ENCODE assay signal across 8 cellular contexts in the genomic region with DNA sequence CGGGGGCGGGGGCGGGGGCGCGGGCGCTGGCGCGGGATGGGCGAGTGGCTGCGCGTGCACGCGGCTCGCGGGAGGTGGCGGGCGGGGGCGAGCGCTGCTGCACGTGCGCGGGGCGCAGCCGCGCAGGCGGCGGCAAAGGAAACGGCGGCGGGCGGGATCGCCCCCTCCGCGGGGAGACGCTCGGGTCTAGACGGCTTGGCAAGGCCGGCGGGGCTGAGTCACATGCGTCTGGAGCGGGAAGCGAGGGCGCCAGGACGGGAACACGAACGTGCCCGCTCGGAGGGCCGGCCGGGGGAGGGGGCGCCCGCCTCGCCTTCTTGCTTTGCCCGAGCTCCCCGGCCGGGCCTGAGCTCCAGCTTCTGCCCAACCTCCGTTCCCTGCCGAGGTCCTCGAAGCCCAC. TPM values are rescaled to one million over a fixed set of nuclear protein-coding genes. Genes with fewer than 3 reads are reported as not detected.
DNase-seq lines count a peak whose midpoint lies in the region; ATAC-seq and TF ChIP-seq lines count a peak whose summit lies in the region.

No MANE protein-coding gene starts in this region.

- H3K4me3 ChIP-seq in mucosa of descending colon (no peak overlapping the region), suprapubic skin (peak overlapping the region; percentile 40)

- H3K27ac ChIP-seq in CD4-positive, alpha-beta T cell (ENCODE audit: low read depth, low read length): peak overlapping the region; percentile 41
- no peak overlapping the region for H3K27ac ChIP-seq in caudate nucleus (ENCODE audit: low read depth, low read length)
- H3K27ac ChIP-seq in suprapubic skin: no peak overlapping the region

- peak; percentile 16 to 67 (median 40) for DNase-seq in CD4-positive, alpha-beta T cell
- peak; percentile 6 for DNase-seq in T-helper 2 cell treated with Interferon-gamma antibody and Interleukin-4, amounts not matched to agents 5 μg/mL and 100 μg/mL, for 36 hours (ENCODE audit: low spot score)
- peak in 31 of 61 donors; percentile 1 to 67 (median 26) for DNase-seq in caudate nucleus (lab: John Stamatoyannopoulos, UW)
- DNase-seq in mucosa of descending colon: peak; percentile 36 to 69 (median 43)
- no peak for DNase-seq in suprapubic skin (ENCODE audit: low spot score in 2 of 2)
- no peak for DNase-seq in RKO (ENCODE audit: low spot score)
- DNase-seq in inferior parietal cortex (ENCODE audit: extremely low spot score): no peak

- POLR2A ChIA-PET in CD4-positive, alpha-beta T cell (lab: Charles Lee): no interaction called here

- no peaks in the 10 kb centered on the region for H3K9me3 Mint-ChIP-seq in CD4-positive, alpha-beta T cell
- H3K9me3 Mint-ChIP-seq in T-helper 2 cell treated with Interferon-gamma antibody and Interleukin-4, amounts not matched to agents 5 μg/mL and 100 μg/mL, for 36 hours: no peaks in the 10 kb centered on the region

- no peaks in the 10 kb centered on the region for H3K36me3 Mint-ChIP-seq in CD4-positive, alpha-beta T cell (ENCODE audit: low read depth)
- H3K36me3 Mint-ChIP-seq in T-helper 2 cell treated with Interferon-gamma antibody and Interleukin-4, amounts not matched to agents 5 μg/mL and 100 μg/mL, for 36 hours (ENCODE audit: low read depth): no peaks in the 10 kb centered on the region

- no peaks in the 10 kb centered on the region for H3K27me3 ChIP-seq in CD4-positive, alpha-beta T cell (ENCODE audit: control insufficient read depth, insufficient read depth, low read length)
- H3K27me3 ChIP-seq in suprapubic skin: no peaks in the 10 kb centered on the region

- H3K4me3 Mint-ChIP-seq in CD4-positive, alpha-beta T cell: no peak overlapping the region
- no peak overlapping the region for H3K4me3 Mint-ChIP-seq in T-helper 2 cell treated with Interferon-gamma antibody and Interleukin-4, amounts not matched to agents 5 μg/mL and 100 μg/mL, for 36 hours

- H3K9me3 ChIP-seq in CD4-positive, alpha-beta T cell (ENCODE audit: control insufficient read depth, low read length): no peaks in the 10 kb centered on the region
- no peaks in the 10 kb centered on the region for H3K9me3 ChIP-seq in mucosa of descending colon
- no peaks in the 10 kb centered on the region for H3K9me3 ChIP-seq in suprapubic skin

- H3K36me3 ChIP-seq in mucosa of descending colon (ENCODE audit: low read depth): no peaks in the 10 kb centered on the region
- no peaks in the 10 kb centered on the region for H3K36me3 ChIP-seq in suprapubic skin

- CTCF ChIA-PET in CD4-positive, alpha-beta T cell (lab: Charles Lee): no interaction called here

- H3K27ac Mint-ChIP-seq in CD4-positive, alpha-beta T cell: no peak overlapping the region
- H3K27ac Mint-ChIP-seq in T-helper 2 cell treated with Interferon-gamma antibody and Interleukin-4, amounts not matched to agents 5 μg/mL and 100 μg/mL, for 36 hours: no peak overlapping the region

- no peak for TF ChIP-seq EP300 in suprapubic skin (IDR thresholded peaks at IDR 0.05)

- no peak for TF ChIP-seq CTCF in CD4-positive, alpha-beta T cell (IDR thresholded peaks at IDR 0.05)
- TF ChIP-seq CTCF in mucosa of descending colon (IDR thresholded peaks at IDR 0.05): no peak
- TF ChIP-seq CTCF in suprapubic skin (IDR thresholded peaks at IDR 0.05): no peak

- intact Hi-C loops in CD4-positive, alpha-beta T cell (cut with DNase I, micrococcal nuclease): loop anchor here in 1 of 2 experiments (5.0 kb wide), 4 partner anchors 123 to 532 kb away; a partner anchor contains a TSS
- intact Hi-C loops in mucosa of descending colon (cut with DNase I, micrococcal nuclease): no loop called here

- 43% methylated on average over 39 of the region's 59 CpGs for WGBS in suprapubic skin

- H3K4me1 ChIP-seq in mucosa of descending colon (ENCODE audit: low read depth) (no peaks in the 10 kb centered on the region), suprapubic skin (peaks cover 44% of the 10 kb centered on the region)

- no peak for TF ChIP-seq POLR2A in suprapubic skin (IDR thresholded peaks at IDR 0.05)

- H3K27me3 Mint-ChIP-seq in CD4-positive, alpha-beta T cell: no peaks in the 10 kb centered on the region
- peaks cover 8% of the 10 kb centered on the region for H3K27me3 Mint-ChIP-seq in T-helper 2 cell treated with Interferon-gamma antibody and Interleukin-4, amounts not matched to agents 5 μg/mL and 100 μg/mL, for 36 hours (ENCODE audit: low read depth)

- H3K4me1 Mint-ChIP-seq in CD4-positive, alpha-beta T cell (ENCODE audit: low read depth): peaks cover 6% of the 10 kb centered on the region
- peaks cover 2% of the 10 kb centered on the region for H3K4me1 Mint-ChIP-seq in T-helper 2 cell treated with Interferon-gamma antibody and Interleukin-4, amounts not matched to agents 5 μg/mL and 100 μg/mL, for 36 hours (ENCODE audit: low read depth)

- ATAC-seq in CD4-positive, alpha-beta T cell (ENCODE audit: poor library complexity): no peak
- ATAC-seq in mucosa of descending colon (no peak), GM21737 (IDR thresholded peaks at IDR 0.05; ENCODE audit: unreplicated experiment) (no peak)

RNA-seq across cellular contexts. Expression of a gene that starts 4.3 kb away (rescaled TPM):
- total RNA-seq in CD4-positive, alpha-beta T cell: 10 to 100 TPM; 24.4 to 25.6 TPM
- total RNA-seq in mucosa of descending colon: 10 to 100 TPM; 14.2 to 22.5 (median 19.5) TPM
- total RNA-seq in suprapubic skin: 10 to 100 TPM; 16.4 to 43.4 (median 18.9) TPM

RNA-seq across cellular contexts. Expression of a gene that starts 20.1 kb away (rescaled TPM):
- total RNA-seq in CD4-positive, alpha-beta T cell: not detected
- total RNA-seq in mucosa of descending colon (10 to 100 TPM in 2 of 3 donors, 1 to 10 TPM in 1; 3.5 to 21.8 (median 10.1) TPM), suprapubic skin (100 to 1,000 TPM in 1 of 4 donors, 10 to 100 TPM in 3; 24.9 to 108 (median 67.3) TPM)

RNA-seq across cellular contexts. Expression of a gene that starts 28.9 kb away (rescaled TPM):
- total RNA-seq in CD4-positive, alpha-beta T cell: 1 to 10 TPM; 1.1 to 1.4 TPM
- total RNA-seq in mucosa of descending colon (1 to 10 TPM in 1 of 3 donors, under 1 TPM in 2; 0.55 to 1.2 (median 0.63) TPM), suprapubic skin (10 to 100 TPM; 19.3 to 62.6 (median 50.7) TPM)

RNA-seq across cellular contexts. Expression of a gene that starts 42.7 kb away (rescaled TPM):
- not detected for total RNA-seq in CD4-positive, alpha-beta T cell
- 1 to 10 TPM in 1 of 3 donors, under 1 TPM in 1, not detected in 1; 0.07 to 1.1 TPM for total RNA-seq in mucosa of descending colon
- total RNA-seq in suprapubic skin: not detected

Comparison
In these comparisons a context has a peak if more than half of its experiments do, and no peak if none do; other contexts are left out.
1. DNase-seq: peak in CD4-positive, alpha-beta T cell (10 of 10), T-helper 2 cell treated with Interferon-gamma antibody and Interleukin-4, amounts not matched to agents 5 μg/mL and 100 μg/mL, for 36 hours (single experiment), caudate nucleus (31 of 61) and mucosa of descending colon (3 of 3); none in suprapubic skin (0 of 2), RKO (single experiment) and inferior parietal cortex (single experiment).
2. RNA of a gene that starts 20.1 kb away (total RNA-seq): 24.9 to 108 TPM in suprapubic skin and 3.5 to 21.8 TPM in mucosa of descending colon; not detected in CD4-positive, alpha-beta T cell; every median in the first group is over 4 times any median in the second.
3. RNA of a gene that starts 28.9 kb away (total RNA-seq): 19.3 to 62.6 TPM in suprapubic skin; 1.1 to 1.4 TPM in CD4-positive, alpha-beta T cell and 0.55 to 1.2 TPM in mucosa of descending colon; every median in the first group is over 4 times any median in the second.